ENCODE assay signal across 9 cellular contexts in the genomic region with DNA sequence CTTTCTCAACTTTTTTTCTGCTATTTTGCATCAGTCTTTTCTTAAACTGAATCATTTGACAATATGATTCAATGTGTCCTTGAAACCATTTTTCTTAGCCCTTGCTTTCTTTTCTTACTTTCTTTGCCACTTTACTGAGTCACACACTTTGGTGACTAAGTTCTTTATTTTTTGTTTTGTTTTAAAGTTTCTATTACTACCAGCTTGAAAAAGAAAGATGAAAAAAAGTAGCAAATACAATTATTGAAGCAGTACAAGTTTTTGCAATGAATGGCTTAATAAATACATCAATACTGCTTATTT.
DNase-seq lines count a peak whose midpoint lies in the region; ATAC-seq and TF ChIP-seq lines count a peak whose summit lies in the region.
"Had no signal": no experiment of that assay in that cellular context is flagged by ENCODE, and none has a peak within 500 bp of the region (broad histone marks: within the 10 kb centered on the region; RNA-seq: fewer than 3 reads in every experiment).

No MANE protein-coding gene starts in this region.

- H3K27ac ChIP-seq in VCaP, result peak overlapping the region; percentile 90
- H3K27ac ChIP-seq in left lung, result peak overlapping the region; percentile 72 to 78
- H3K27ac ChIP-seq in dorsolateral prefrontal cortex, result peak overlapping the region in 17 of 59 donors; percentile 17 to 75 (median 63)

- ATAC-seq in HG02571 (IDR thresholded peaks at IDR 0.05; ENCODE audit: unreplicated experiment), result peak; percentile 46
- ATAC-seq in left lung, result no peak

- H3K4me1 ChIP-seq in left lung, result peaks cover 4 to 94% of the 10 kb centered on the region in 2 donors

- DNase-seq in EL, result peak; percentile 17
- DNase-seq in left lung, result no peak
- DNase-seq in NCI-H1092 treated with DMSO at 0.1 percent for 48 hours (lab: John Stamatoyannopoulos, UW), result no peak
- no peak for DNase-seq in dorsolateral prefrontal cortex
- no peak for DNase-seq in NCI-H510A (lab: John Stamatoyannopoulos, UW)
- DNase-seq in iPS-NIHi11 (ENCODE audit: low spot score), result no peak
- DNase-seq: stimulated activated CD4-positive, alpha-beta T cell treated with anti-CD3 and anti-CD28 coated beads, Interleukin-2, amount 100 ng/mL, for 48 hours had no signal

- intact Hi-C loops in left lung (cut with DNase I), result no loop called here
- intact Hi-C loops in dorsolateral prefrontal cortex (cut with DNase I), result no loop called here

- peaks cover 0 to 3% of the 10 kb centered on the region in 2 donors for H3K36me3 ChIP-seq in left lung

- no peak for TF ChIP-seq CTCF in VCaP (conservative IDR thresholded peaks at IDR 0.05)
- TF ChIP-seq CTCF in left lung (IDR thresholded peaks at IDR 0.05), result no peak
- no peak for TF ChIP-seq CTCF in dorsolateral prefrontal cortex (IDR thresholded peaks at IDR 0.05 in 54 of 56, conservative IDR thresholded peaks at IDR 0.05 in 2 of 56; ENCODE audit: low read depth in 1 of 56, partially characterized antibody in 56 of 56)

- no peaks in the 10 kb centered on the region for H3K9me3 ChIP-seq in left lung

- no peak overlapping the region for H3K4me3 ChIP-seq in left lung
- no peak overlapping the region for H3K4me3 ChIP-seq in dorsolateral prefrontal cortex

- H3K27me3 ChIP-seq in left lung, result no peaks in the 10 kb centered on the region
- H3K27me3 ChIP-seq in dorsolateral prefrontal cortex, result no peaks in the 10 kb centered on the region
